Comparison of ENCODE assay signal across 25 cellular contexts in the genomic region with DNA sequence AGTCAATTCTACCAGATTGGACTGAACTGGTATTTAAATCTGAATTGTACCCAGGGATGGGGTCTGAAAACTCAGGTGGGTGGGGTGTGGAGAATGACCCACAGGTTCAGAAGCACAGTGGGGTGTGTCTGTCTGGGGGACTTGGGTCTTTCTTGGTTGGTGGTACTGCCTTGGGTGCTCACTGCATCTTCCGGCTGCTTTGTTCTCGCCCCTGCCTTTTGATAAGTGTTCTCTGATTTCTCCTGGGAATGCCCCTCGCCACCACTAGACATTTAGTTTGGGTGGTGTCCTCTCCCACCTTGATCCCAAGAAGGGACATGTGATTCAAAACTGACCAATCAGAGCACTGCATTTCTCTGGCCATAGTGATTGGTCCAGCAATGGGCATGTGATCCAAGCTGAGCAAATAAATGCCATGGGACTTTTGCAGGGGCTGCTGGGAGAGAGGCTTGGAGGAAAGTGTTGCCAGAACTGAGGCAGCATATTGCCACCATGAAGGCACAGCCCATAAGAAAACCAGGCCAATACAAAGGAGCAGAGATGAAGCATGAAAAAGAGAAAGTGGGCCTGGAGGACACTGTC.
"Had no signal": no experiment of that assay in that cellular context is flagged by ENCODE, and none has a peak within 500 bp of the region (broad histone marks: within the 10 kb centered on the region; RNA-seq: fewer than 3 reads in every experiment).

No MANE protein-coding gene starts in this region.

- H3K9me3 ChIP-seq: breast epithelium, gastrocnemius medialis, left lung, mucosa of descending colon, ovary, prostate gland, thyroid gland, upper lobe of right lung had no signal

- H3K4me3 ChIP-seq: breast epithelium, gastrocnemius medialis, left lung, lung, mucosa of descending colon, ovary, prostate gland, smooth muscle cell, thyroid gland, upper lobe of right lung had no signal

- ATAC-seq: activated naive CD4-positive, alpha-beta T cell treated with anti-CD3 and anti-CD28 coated beads, Interleukin-2, amount 50 U/mL, for 72 hours; activated T-cell treated with anti-CD3 and anti-CD28 coated beads, Interleukin-2, amount 50 U/mL, for 72 hours; gastrocnemius medialis; left lung; mucosa of descending colon; stimulated activated memory B cell treated with anti-CD40 and anti-IgM and Interleukin-4, amounts not matched to agents 10 μg/mL and 1 μg/mL and 100 μg/mL, for 72 hours; stimulated activated naive CD8-positive, alpha-beta T cell treated with anti-CD3 and anti-CD28 coated beads, Interleukin-15, amount 100 ng/mL, for 72 hours; upper lobe of right lung had no signal

- H3K27ac ChIP-seq: breast epithelium, gastrocnemius medialis, left lung, ovary, prostate gland, thyroid gland, upper lobe of right lung had no signal

- H3K4me1 ChIP-seq: breast epithelium, gastrocnemius medialis, left lung, thyroid gland, upper lobe of right lung had no signal

- H3K36me3 ChIP-seq: breast epithelium, gastrocnemius medialis, left lung, ovary, prostate gland, thyroid gland, upper lobe of right lung had no signal

- H3K4me2 ChIP-seq: smooth muscle cell had no signal

- DNase-seq: activated CD4-positive, alpha-beta T cell treated with anti-CD3 and anti-CD28 coated beads for 4 hours; activated CD4-positive, alpha-beta T cell treated with anti-CD3 and anti-CD28 coated beads, Interleukin-2, amount 50 U/mL, for 4 hours; activated naive CD4-positive, alpha-beta T cell; activated T-cell treated with anti-CD3 and anti-CD28 coated beads for 4 hours; activated T-cell treated with anti-CD3 and anti-CD28 coated beads, Interleukin-2, amount 50 U/mL, for 72 hours; gastrocnemius medialis; glutamatergic neuron; mesendoderm; mucosa of descending colon; ovary; retina; stimulated activated CD4-positive, alpha-beta T cell treated with anti-CD3 and anti-CD28 coated beads, Interleukin-1b, Interleukin-23, amount 100 ng/mL, for 48 hours; stimulated activated CD4-positive, alpha-beta T cell treated with anti-CD3 and anti-CD28 coated beads, Interleukin-4, amount 100 ng/mL, for 4 hours; stimulated activated CD8-positive, alpha-beta memory T cell treated with anti-CD3 and anti-CD28 coated beads, Interleukin-4, amount 100 ng/mL, for 48 hours; stimulated activated naive CD8-positive, alpha-beta T cell treated with anti-CD3 and anti-CD28 coated beads, Interleukin-15, amount 100 ng/mL, for 72 hours; substantia nigra; thyroid gland; upper lobe of right lung had no signal

- H3K27me3 ChIP-seq: ovary, thyroid gland had no signal
